Comparison of ENCODE assay signal across 14 cellular contexts in genomic region chr11:96169250-96169649, GRCh38.
A peak's percentile ranks its signal among the peaks of the same experiment; 100 is the strongest.
DNase-seq lines count a peak whose midpoint lies in the region; ATAC-seq and TF ChIP-seq lines count a peak whose summit lies in the region.
"Had no signal": no experiment of that assay in that cellular context is flagged by ENCODE, and none has a peak within 500 bp of the region (broad histone marks: within the 10 kb centered on the region; RNA-seq: fewer than 3 reads in every experiment).

No MANE protein-coding gene starts in this region.

- H3K27me3 Mint-ChIP-seq in CD8-positive, alpha-beta T cell (ENCODE audit: low read depth): no peaks in the 10 kb centered on the region
- no peaks in the 10 kb centered on the region for H3K27me3 Mint-ChIP-seq in T-cell
- H3K27me3 Mint-ChIP-seq: memory B cell had no signal

- POLR2A ChIA-PET in CD8-positive, alpha-beta T cell (lab: Charles Lee): interaction anchor here (0.6 to 0.9 kb wide), 2 partner anchors 29 to 165 kb away, joined by 3 read pairs; no protein-coding TSS in a partner anchor
- POLR2A ChIA-PET in T-cell (lab: Charles Lee): interaction anchor here (0.6 to 1.1 kb wide), 2 partner anchors 20 to 67 kb away, joined by 3 to 4 read pairs; no protein-coding TSS in a partner anchor

- CTCF ChIA-PET in CD8-positive, alpha-beta T cell (lab: Charles Lee): no interaction called here
- CTCF ChIA-PET in T-cell (lab: Charles Lee): interaction anchor here in 1 of 2 donors (0.6 kb wide), 1 partner anchor 80 kb away, joined by 3 read pairs; no protein-coding TSS in a partner anchor

- H3K36me3 Mint-ChIP-seq in CD8-positive, alpha-beta T cell: peaks cover 35% of the 10 kb centered on the region
- H3K36me3 Mint-ChIP-seq in T-cell: peaks cover 30% of the 10 kb centered on the region

- H3K27ac ChIP-seq in CD8-positive, alpha-beta T cell (ENCODE audit: low read depth, low read length): no peak overlapping the region
- H3K27ac ChIP-seq in fibroblast of lung (ENCODE audit: insufficient read depth, low read length) (peak overlapping the region; percentile 61), sigmoid colon (peak overlapping the region in 3 of 4 donors; percentile 25 to 48 (median 30))

- H3K4me3 Mint-ChIP-seq in CD8-positive, alpha-beta T cell: no peak overlapping the region
- no peak overlapping the region for H3K4me3 Mint-ChIP-seq in T-cell
- H3K4me3 Mint-ChIP-seq: memory B cell had no signal

- no peak for ATAC-seq in CD8-positive, alpha-beta T cell
- ATAC-seq in T-cell (replicated peaks in 1 of 4) (no peak), GM18867 (IDR thresholded peaks at IDR 0.05; ENCODE audit: unreplicated experiment) (no peak), HG03439 (IDR thresholded peaks at IDR 0.05; ENCODE audit: unreplicated experiment) (no peak)

- no peak for TF ChIP-seq CTCF in CD8-positive, alpha-beta T cell (IDR thresholded peaks at IDR 0.05)
- TF ChIP-seq CTCF in fibroblast of lung (conservative IDR thresholded peaks at IDR 0.05 in 1 of 2, IDR thresholded peaks at IDR 0.05 in 1 of 2; ENCODE audit: low read depth in 1 of 2, low read length in 2 of 2) (no peak), sigmoid colon (IDR thresholded peaks at IDR 0.05) (no peak)

- peak overlapping the region; percentile 52 for H3K27ac Mint-ChIP-seq in CD8-positive, alpha-beta T cell
- peak overlapping the region; percentile 45 to 82 for H3K27ac Mint-ChIP-seq in T-cell
- H3K27ac Mint-ChIP-seq: memory B cell had no signal

- H2AFZ ChIP-seq in fibroblast of lung (ENCODE audit: low read length): no peak overlapping the region

- no peak for TF ChIP-seq EP300 in sigmoid colon (IDR thresholded peaks at IDR 0.05)

- H3K4me2 ChIP-seq in fibroblast of lung (ENCODE audit: extremely low read depth, insufficient read depth, low read length): peak overlapping the region; percentile 46

- intact Hi-C loops in CD8-positive, alpha-beta T cell (cut with DNase I, micrococcal nuclease): no loop called here
- intact Hi-C loops in sigmoid colon (cut with DNase I): no loop called here

- no peak for TF ChIP-seq POLR2A in sigmoid colon (IDR thresholded peaks at IDR 0.05)

- 80 to 83% methylated on average over 3 of the region's 3 CpGs for WGBS in sigmoid colon, 2 donors

- no peaks in the 10 kb centered on the region for H3K27me3 ChIP-seq in CD8-positive, alpha-beta T cell (ENCODE audit: insufficient read depth, low read length)
- H3K27me3 ChIP-seq in fibroblast of lung (ENCODE audit: control insufficient read depth, insufficient read depth, low read length): no peaks in the 10 kb centered on the region
- H3K27me3 ChIP-seq in sigmoid colon: no peaks in the 10 kb centered on the region

- peaks cover 85% of the 10 kb centered on the region for H3K4me1 Mint-ChIP-seq in CD8-positive, alpha-beta T cell (ENCODE audit: low read depth)
- H3K4me1 Mint-ChIP-seq in T-cell: peaks cover 88 to 92% (median 90%) of the 10 kb centered on the region in 3 donors

- H4K20me1 ChIP-seq in fibroblast of lung (ENCODE audit: control insufficient read depth, extremely low read depth, insufficient read depth, low read length): no peaks in the 10 kb centered on the region

- H3K9me3 ChIP-seq in CD8-positive, alpha-beta T cell (ENCODE audit: low read length): no peaks in the 10 kb centered on the region
- H3K9me3 ChIP-seq in fibroblast of lung (ENCODE audit: control insufficient read depth, insufficient read depth, low read depth, low read length) (no peaks in the 10 kb centered on the region), sigmoid colon (no peaks in the 10 kb centered on the region)

- H3K4me3 ChIP-seq in CD8-positive, alpha-beta T cell (ENCODE audit: low read depth, low read length): no peak overlapping the region
- no peak overlapping the region for H3K4me3 ChIP-seq in fibroblast of lung (replicated peaks in 1 of 4; ENCODE audit: control extremely low read depth in 1 of 4, insufficient read depth in 1 of 4, low read depth in 3 of 4, low read length in 4 of 4)
- no peak overlapping the region for H3K4me3 ChIP-seq in sigmoid colon

- peaks cover 5% of the 10 kb centered on the region for H3K79me2 ChIP-seq in fibroblast of lung (ENCODE audit: control insufficient read depth, insufficient read depth, low read length)

- H3K9ac ChIP-seq in fibroblast of lung (ENCODE audit: insufficient read depth, low read length): peak overlapping the region; percentile 20

- no peak for DNase-seq in CD8-positive, alpha-beta T cell
- DNase-seq in T-cell (no peak), fibroblast of lung (ENCODE audit: low read depth in 2 of 2) (no peak), sigmoid colon (no peak), RKO (ENCODE audit: low spot score) (no peak), NCI-H510A (lab: John Stamatoyannopoulos, UW) (no peak)
- DNase-seq: activated CD8-positive, alpha-beta memory T cell treated with anti-CD3 and anti-CD28 coated beads, Interleukin-2, amount 50 U/mL, for 48 hours; glutamatergic neuron; NK-92 treated with Interleukin-12 subunit alpha and Interleukin-12 subunit beta, amount 100 ng/mL, for 24 hours; stimulated activated CD4-positive, alpha-beta T cell treated with anti-CD3 and anti-CD28 coated beads, Interleukin-15, amount 100 ng/mL, for 24 hours; T1000 had no signal

- H3K9me3 Mint-ChIP-seq in CD8-positive, alpha-beta T cell: no peaks in the 10 kb centered on the region
- H3K9me3 Mint-ChIP-seq in T-cell: no peaks in the 10 kb centered on the region
- H3K9me3 Mint-ChIP-seq: memory B cell had no signal

- H3K4me1 ChIP-seq in CD8-positive, alpha-beta T cell (ENCODE audit: insufficient read depth, low read length): peaks cover 36% of the 10 kb centered on the region
- H3K4me1 ChIP-seq in fibroblast of lung (ENCODE audit: control insufficient read depth, extremely low read depth, insufficient read depth, low read length) (peaks cover 19% of the 10 kb centered on the region), sigmoid colon (peaks cover 0 to 19% (median 3%) of the 10 kb centered on the region in 4 donors)

- H3K36me3 ChIP-seq in CD8-positive, alpha-beta T cell (ENCODE audit: insufficient read depth, low read length): no peaks in the 10 kb centered on the region
- H3K36me3 ChIP-seq in fibroblast of lung (ENCODE audit: control insufficient read depth, insufficient read depth, low read length) (no peaks in the 10 kb centered on the region), sigmoid colon (no peaks in the 10 kb centered on the region)
